In the genomic region with DNA sequence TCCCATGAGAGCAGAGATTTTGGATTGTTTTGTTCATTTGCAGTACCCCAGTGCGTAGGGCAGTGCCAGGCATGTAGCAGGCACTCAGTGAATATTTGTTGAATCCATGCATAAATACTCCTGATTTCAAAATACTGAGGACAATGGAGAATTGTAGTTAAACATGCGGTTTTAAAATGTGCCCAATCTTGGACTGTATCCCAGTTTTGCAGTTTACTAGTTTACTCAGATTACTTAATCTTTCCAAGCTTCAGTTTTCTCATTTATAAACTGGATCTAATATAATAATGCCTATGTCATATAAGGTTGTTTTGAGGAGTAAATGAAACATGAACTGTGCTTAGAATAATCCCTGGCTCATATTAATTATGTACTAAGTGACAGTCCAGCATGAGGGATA, we compare ENCODE assay signal across 14 cellular contexts. TPM values are rescaled to one million over a fixed set of nuclear protein-coding genes. Genes with fewer than 3 reads are reported as not detected.
DNase-seq lines count a peak whose midpoint lies in the region; TF ChIP-seq lines count a peak whose summit lies in the region.
"Had no signal": no experiment of that assay in that cellular context is flagged by ENCODE, and none has a peak within 500 bp of the region (broad histone marks: within the 10 kb centered on the region; RNA-seq: fewer than 3 reads in every experiment).

No MANE protein-coding gene starts in this region.

- H3K27ac ChIP-seq in HEK293 (ENCODE audit: extremely low read depth, low read depth, low read length) (no peak overlapping the region), suprapubic skin (peak overlapping the region; percentile 59)
- H3K27ac ChIP-seq: neural progenitor cell had no signal

- H3K36me3 Mint-ChIP-seq in activated T-cell treated with anti-CD3 and anti-CD28 coated beads, Interleukin-2, amount 50 U/mL, for 24 hours (ENCODE audit: low read depth) = peaks cover 9% of the 10 kb centered on the region
- H3K36me3 Mint-ChIP-seq: stimulated activated memory B cell treated with anti-CD40 and anti-IgM and Interleukin-4, amounts not matched to agents 10 μg/mL and 1 μg/mL and 100 μg/mL, for 72 hours had no signal

- H3K4me3 ChIP-seq in HEK293 (ENCODE audit: low read depth, low read length) (no peak overlapping the region), suprapubic skin (no peak overlapping the region), HAP-1 (no peak overlapping the region)
- H3K4me3 ChIP-seq: neural progenitor cell had no signal

- H3K4me1 ChIP-seq in HEK293 (ENCODE audit: control insufficient read depth, insufficient read depth, low read length) (peaks cover 7% of the 10 kb centered on the region), suprapubic skin (peaks cover 37% of the 10 kb centered on the region), HAP-1 (peaks cover 22% of the 10 kb centered on the region)
- H3K4me1 ChIP-seq: neural progenitor cell had no signal

- no peak overlapping the region for H3K4me3 Mint-ChIP-seq in activated T-cell treated with anti-CD3 and anti-CD28 coated beads, Interleukin-2, amount 50 U/mL, for 24 hours
- H3K4me3 Mint-ChIP-seq: activated T-helper 1 cell treated with anti-CD3 and anti-CD28 coated beads, Interleukin-12 subunit alpha, Interleukin-12 subunit beta, Interleukin-2, Interleukin-4 antibody, amounts not matched to agents 30 ng/mL and 10 ng/mL and 1 ng/mL, durations not matched to agents 14 hours and 24 hours and 36 hours; neural progenitor cell; stimulated activated memory B cell treated with anti-CD40 and anti-IgM and Interleukin-4, amounts not matched to agents 10 μg/mL and 1 μg/mL and 100 μg/mL, for 72 hours had no signal

- POLR2A ChIA-PET in HEK293 (lab: Yijun Ruan, JAX) = no interaction called here

- no peak overlapping the region for H3K27ac Mint-ChIP-seq in activated T-cell treated with anti-CD3 and anti-CD28 coated beads, Interleukin-2, amount 50 U/mL, for 24 hours
- H3K27ac Mint-ChIP-seq: activated T-helper 1 cell treated with anti-CD3 and anti-CD28 coated beads, Interleukin-12 subunit alpha, Interleukin-12 subunit beta, Interleukin-2, Interleukin-4 antibody, amounts not matched to agents 30 ng/mL and 10 ng/mL and 1 ng/mL, durations not matched to agents 14 hours and 24 hours and 36 hours; neural progenitor cell; stimulated activated memory B cell treated with anti-CD40 and anti-IgM and Interleukin-4, amounts not matched to agents 10 μg/mL and 1 μg/mL and 100 μg/mL, for 72 hours had no signal

- TF ChIP-seq EP300 in suprapubic skin (IDR thresholded peaks at IDR 0.05) = no peak

- TF ChIP-seq CTCF in HEK293 (tag by site-specific recombination; IDR thresholded peaks at IDR 0.05) = no peak
- no peak for TF ChIP-seq CTCF in suprapubic skin (IDR thresholded peaks at IDR 0.05)

- CTCF ChIA-PET in HEK293 (lab: Yijun Ruan, JAX) = no interaction called here

- H3K36me3 ChIP-seq in HEK293 (ENCODE audit: control insufficient read depth in 2 of 2, insufficient read depth in 1 of 2, low read length in 2 of 2) (no peaks in the 10 kb centered on the region), suprapubic skin (no peaks in the 10 kb centered on the region), HAP-1 (replicated peaks) (no peaks in the 10 kb centered on the region)
- H3K36me3 ChIP-seq: neural progenitor cell had no signal

- H3K27me3 ChIP-seq in suprapubic skin (no peaks in the 10 kb centered on the region), HAP-1 (ENCODE audit: low read depth) (no peaks in the 10 kb centered on the region)
- H3K27me3 ChIP-seq: neural progenitor cell had no signal

- peak; percentile 36 for DNase-seq in SK-MEL-5 (ENCODE audit: low read depth, low spot score)
- DNase-seq in foreskin melanocyte = peak; percentile 76
- no peak for DNase-seq in suprapubic skin (ENCODE audit: low spot score in 2 of 2)
- DNase-seq in HAP-1 (ENCODE audit: low spot score in 2 of 2) = no peak
- DNase-seq in activated T-cell treated with anti-CD3 and anti-CD28 coated beads, Interleukin-2, amount 50 U/mL, for 24 hours = no peak
- no peak for DNase-seq in effector CD4-positive, alpha-beta T cell
- DNase-seq in GF-D8 (lab: John Stamatoyannopoulos, UW) = no peak
- DNase-seq: DMS 273 treated with DMSO at 0.1 percent for 48 hours, NCI-H1048, SK-N-SH had no signal

- peaks cover 22% of the 10 kb centered on the region for H3K4me1 Mint-ChIP-seq in activated T-cell treated with anti-CD3 and anti-CD28 coated beads, Interleukin-2, amount 50 U/mL, for 24 hours (ENCODE audit: low read depth)
- H3K4me1 Mint-ChIP-seq: neural progenitor cell had no signal

- TF ChIP-seq POLR2A in suprapubic skin (IDR thresholded peaks at IDR 0.05) = no peak

- H3K27me3 Mint-ChIP-seq in activated T-cell treated with anti-CD3 and anti-CD28 coated beads, Interleukin-2, amount 50 U/mL, for 24 hours = no peaks in the 10 kb centered on the region

- no peaks in the 10 kb centered on the region for H3K9me3 ChIP-seq in HEK293 (ENCODE audit: control insufficient read depth, insufficient read depth, low read depth, low read length)
- H3K9me3 ChIP-seq in suprapubic skin = no peaks in the 10 kb centered on the region
- no peaks in the 10 kb centered on the region for H3K9me3 ChIP-seq in HAP-1
- H3K9me3 ChIP-seq: SK-N-SH had no signal

- WGBS in suprapubic skin = 61% methylated on average over 2 of the region's 2 CpGs

- in situ Hi-C loops in SK-MEL-5 (cut with HindIII; ENCODE audit: low pct_unique_long_range_greater_than_20kb, low sequenced_read_pairs) (no loop called here), HAP-1 (cut with MboI; ENCODE audit: low sequenced_read_pairs) (no loop called here)

- no peaks in the 10 kb centered on the region for H3K9me3 Mint-ChIP-seq in activated T-cell treated with anti-CD3 and anti-CD28 coated beads, Interleukin-2, amount 50 U/mL, for 24 hours
- H3K9me3 Mint-ChIP-seq: activated T-helper 1 cell treated with anti-CD3 and anti-CD28 coated beads, Interleukin-12 subunit alpha, Interleukin-12 subunit beta, Interleukin-2, Interleukin-4 antibody, amounts not matched to agents 30 ng/mL and 10 ng/mL and 1 ng/mL, durations not matched to agents 14 hours and 24 hours and 36 hours; neural progenitor cell; stimulated activated memory B cell treated with anti-CD40 and anti-IgM and Interleukin-4, amounts not matched to agents 10 μg/mL and 1 μg/mL and 100 μg/mL, for 72 hours had no signal

TF ChIP-seq in HEK293, 187 proteins besides CTCF, POLR2A, EP300 and RAD21 (continues in another document):
- 0 out of 2 replicates have a peak, but pooled peaks have one; percentile 28 for TF ChIP-seq ZBTB44 (tag by site-specific recombination; IDR thresholded peaks at IDR 0.05)
- TF ChIP-seq, protein P1, sequence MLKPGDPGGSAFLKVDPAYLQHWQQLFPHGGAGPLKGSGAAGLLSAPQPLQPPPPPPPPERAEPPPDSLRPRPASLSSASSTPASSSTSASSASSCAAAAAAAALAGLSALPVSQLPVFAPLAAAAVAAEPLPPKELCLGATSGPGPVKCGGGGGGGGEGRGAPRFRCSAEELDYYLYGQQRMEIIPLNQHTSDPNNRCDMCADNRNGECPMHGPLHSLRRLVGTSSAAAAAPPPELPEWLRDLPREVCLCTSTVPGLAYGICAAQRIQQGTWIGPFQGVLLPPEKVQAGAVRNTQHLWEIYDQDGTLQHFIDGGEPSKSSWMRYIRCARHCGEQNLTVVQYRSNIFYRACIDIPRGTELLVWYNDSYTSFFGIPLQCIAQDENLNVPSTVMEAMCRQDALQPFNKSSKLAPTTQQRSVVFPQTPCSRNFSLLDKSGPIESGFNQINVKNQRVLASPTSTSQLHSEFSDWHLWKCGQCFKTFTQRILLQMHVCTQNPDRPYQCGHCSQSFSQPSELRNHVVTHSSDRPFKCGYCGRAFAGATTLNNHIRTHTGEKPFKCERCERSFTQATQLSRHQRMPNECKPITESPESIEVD (tag by site-specific recombination; IDR thresholded peaks at IDR 0.05) = peak; percentile 83
- TF ChIP-seq, protein P2, sequence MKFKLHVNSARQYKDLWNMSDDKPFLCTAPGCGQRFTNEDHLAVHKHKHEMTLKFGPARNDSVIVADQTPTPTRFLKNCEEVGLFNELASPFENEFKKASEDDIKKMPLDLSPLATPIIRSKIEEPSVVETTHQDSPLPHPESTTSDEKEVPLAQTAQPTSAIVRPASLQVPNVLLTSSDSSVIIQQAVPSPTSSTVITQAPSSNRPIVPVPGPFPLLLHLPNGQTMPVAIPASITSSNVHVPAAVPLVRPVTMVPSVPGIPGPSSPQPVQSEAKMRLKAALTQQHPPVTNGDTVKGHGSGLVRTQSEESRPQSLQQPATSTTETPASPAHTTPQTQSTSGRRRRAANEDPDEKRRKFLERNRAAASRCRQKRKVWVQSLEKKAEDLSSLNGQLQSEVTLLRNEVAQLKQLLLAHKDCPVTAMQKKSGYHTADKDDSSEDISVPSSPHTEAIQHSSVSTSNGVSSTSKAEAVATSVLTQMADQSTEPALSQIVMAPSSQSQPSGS (tag by site-specific recombination; IDR thresholded peaks at IDR 0.05; ENCODE audit: low read depth) = no peak

RNA-seq across cellular contexts. Expression of gene RCBTB2, which starts 39.0 kb away (rescaled TPM):
- 4.8 and 5.0 TPM in 2 replicates for total RNA-seq in SK-MEL-5 (2014; rRNA removed; shearing (Covaris generic))
- polyA plus RNA-seq in SK-MEL-5 (2015; cell fraction: cytosol; rRNA removed) = 2.6 and 3.1 TPM in 2 replicates
- 10.5 and 13.1 TPM in 2 replicates for polyA plus RNA-seq in SK-MEL-5 (2015; cell fraction: nucleus; rRNA removed)
- total RNA-seq in suprapubic skin = 1 to 10 TPM; 2.9 to 5.8 (median 4.4) TPM

Comparison
In these comparisons a context has a peak if more than half of its experiments do, and no peak if none do; other contexts are left out.
1. DNase-seq: peak in SK-MEL-5 (single experiment) and foreskin melanocyte (single experiment); none in suprapubic skin (0 of 2), HAP-1 (0 of 2), activated T-cell treated with anti-CD3 and anti-CD28 coated beads, Interleukin-2, amount 50 U/mL, for 24 hours (single experiment), effector CD4-positive, alpha-beta T cell (single experiment) and GF-D8 (single experiment).